ENCODE assay signal across 8 cellular contexts in the genomic region with DNA sequence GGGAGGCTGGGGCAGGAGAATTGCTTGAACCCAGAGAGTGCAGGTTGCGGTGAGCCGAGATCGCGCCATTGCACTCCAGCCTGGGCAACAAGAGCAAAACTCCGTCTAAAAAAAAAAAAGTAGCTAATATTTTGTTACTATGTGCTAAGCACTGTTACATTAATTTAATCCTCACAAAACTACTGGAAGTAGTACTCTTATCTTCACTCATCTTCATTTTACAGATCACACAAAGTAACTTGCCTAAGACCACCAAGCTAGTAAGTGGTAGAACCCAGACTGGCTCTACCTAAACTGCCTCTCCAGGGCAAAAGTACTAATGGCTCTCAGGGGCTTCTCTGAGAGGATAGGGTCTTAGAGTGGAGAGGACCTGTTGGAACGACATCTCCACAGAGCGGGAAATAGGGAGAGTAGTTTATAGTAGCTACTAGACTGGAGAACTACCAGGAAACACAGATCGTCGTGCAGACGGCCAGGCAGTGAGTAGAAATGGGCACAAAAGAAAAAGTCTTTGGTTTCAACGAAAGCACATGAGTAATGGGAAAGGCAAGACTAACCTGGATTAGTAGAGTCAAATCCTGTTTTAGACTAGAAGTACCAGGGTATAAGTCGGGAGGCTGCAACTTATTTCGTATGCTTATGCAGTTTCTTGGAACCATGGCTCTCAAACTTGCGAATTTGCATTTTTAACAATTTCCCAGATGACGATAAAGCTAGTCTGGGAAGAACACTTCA. TPM values are rescaled to one million over a fixed set of nuclear protein-coding genes. Genes with fewer than 3 reads are reported as not detected.
DNase-seq lines count a peak whose midpoint lies in the region; ATAC-seq, FAIRE-seq and TF ChIP-seq lines count a peak whose summit lies in the region.

No MANE protein-coding gene starts in this region.

- peaks cover 11% of the 10 kb centered on the region for H3K4me1 ChIP-seq in Loucy (ENCODE audit: insufficient read depth, low read length, poor library complexity, severe bottlenecking)

- peaks cover 60% of the 10 kb centered on the region for H3K4me1 Mint-ChIP-seq in CD4-positive, alpha-beta T cell (ENCODE audit: low read depth)
- H3K4me1 Mint-ChIP-seq in neural crest cell = peaks cover 32% of the 10 kb centered on the region

- peak overlapping the region; percentile 93 for H3K27ac Mint-ChIP-seq in CD4-positive, alpha-beta T cell
- H3K27ac Mint-ChIP-seq in neural crest cell (ENCODE audit: unreplicated experiment) = no peak overlapping the region

- no peaks in the 10 kb centered on the region for H3K36me3 ChIP-seq in Loucy (ENCODE audit: insufficient read depth, low read length)

- no peak for DNase-seq in CD4-positive, alpha-beta T cell
- DNase-seq in dorsolateral prefrontal cortex (no peak), neural crest cell (ENCODE audit: low read depth, low spot score) (no peak), D721Med (ENCODE audit: insufficient read length, low spot score) (no peak)

- H3K27me3 ChIP-seq in CD4-positive, alpha-beta T cell (ENCODE audit: control insufficient read depth, insufficient read depth, low read length) = no peaks in the 10 kb centered on the region
- H3K27me3 ChIP-seq in Loucy (ENCODE audit: insufficient read depth, low read length, poor library complexity, severe bottlenecking) = peaks cover 81% of the 10 kb centered on the region
- H3K27me3 ChIP-seq in dorsolateral prefrontal cortex = no peaks in the 10 kb centered on the region

- FAIRE-seq in D721Med (lab: Jason Lieb, UNC) = no peak

- POLR2A ChIA-PET in CD4-positive, alpha-beta T cell (lab: Charles Lee) = interaction anchor here (0.6 to 3.3 kb wide), 9 partner anchors 13 to 315 kb away, joined by 3 to 22 read pairs (median 8); a partner anchor contains a TSS

- no peak for ATAC-seq in CD4-positive, alpha-beta T cell (ENCODE audit: poor library complexity)
- no peak for ATAC-seq in GM18511 (IDR thresholded peaks at IDR 0.05; ENCODE audit: unreplicated experiment)
- ATAC-seq in HG03196 (IDR thresholded peaks at IDR 0.05; ENCODE audit: unreplicated experiment) = no peak
- no peak for ATAC-seq in HG03135 (IDR thresholded peaks at IDR 0.05; ENCODE audit: unreplicated experiment)

- intact Hi-C loops in CD4-positive, alpha-beta T cell (cut with DNase I, micrococcal nuclease) = loop anchor here (2.0 to 5.0 kb wide), 6 partner anchors 79 to 215 kb away; a partner anchor contains a TSS
- intact Hi-C loops in dorsolateral prefrontal cortex (cut with DNase I) = loop anchor here in 1 of 2 donors (5.0 kb wide), 1 partner anchor 120 kb away; no protein-coding TSS in a partner anchor

- H3K9me3 Mint-ChIP-seq in CD4-positive, alpha-beta T cell = no peaks in the 10 kb centered on the region
- no peaks in the 10 kb centered on the region for H3K9me3 Mint-ChIP-seq in neural crest cell

- peaks cover 37% of the 10 kb centered on the region for H4K20me1 ChIP-seq in Loucy (ENCODE audit: insufficient read depth, low read length, poor library complexity, severe bottlenecking)

- CTCF ChIA-PET in CD4-positive, alpha-beta T cell (lab: Charles Lee) = interaction anchor here (1.2 to 1.6 kb wide), 2 partner anchors 138 to 151 kb away, joined by 3 to 5 read pairs; a partner anchor contains a TSS

- no peaks in the 10 kb centered on the region for H3K27me3 Mint-ChIP-seq in CD4-positive, alpha-beta T cell
- H3K27me3 Mint-ChIP-seq in neural crest cell (ENCODE audit: low read depth) = no peaks in the 10 kb centered on the region

- TF ChIP-seq CTCF in CD4-positive, alpha-beta T cell (IDR thresholded peaks at IDR 0.05) = no peak
- TF ChIP-seq CTCF in Loucy (conservative IDR thresholded peaks at IDR 0.05; ENCODE audit: low read length) (no peak), dorsolateral prefrontal cortex (IDR thresholded peaks at IDR 0.05 in 54 of 56, conservative IDR thresholded peaks at IDR 0.05 in 2 of 56; ENCODE audit: low read depth in 1 of 56, partially characterized antibody in 56 of 56) (no peak), neural crest cell (conservative IDR thresholded peaks at IDR 0.05) (no peak), D721Med (IDR thresholded peaks at IDR 0.05; ENCODE audit: insufficient read depth, missing control alignments) (no peak)

- H3K9me2 ChIP-seq in Loucy (replicated peaks; ENCODE audit: low read depth, low read length) = no peaks in the 10 kb centered on the region

- no peak overlapping the region for H3K27ac ChIP-seq in CD4-positive, alpha-beta T cell (ENCODE audit: low read depth, low read length)
- peak overlapping the region in 19 of 59 donors; percentile 85 to 97 (median 94) for H3K27ac ChIP-seq in dorsolateral prefrontal cortex

- H3K4me3 ChIP-seq in Loucy (ENCODE audit: low read length, poor library complexity, severe bottlenecking) (peak overlapping the region; percentile 80), dorsolateral prefrontal cortex (peak overlapping the region in 58 of 59 donors; percentile 55 to 98 (median 86))

- no peaks in the 10 kb centered on the region for H3K9me3 ChIP-seq in CD4-positive, alpha-beta T cell (ENCODE audit: control insufficient read depth, low read length)
- H3K9me3 ChIP-seq in Loucy (ENCODE audit: insufficient read depth, low read depth, low read length) = no peaks in the 10 kb centered on the region

- H3K4me3 Mint-ChIP-seq in CD4-positive, alpha-beta T cell = peak overlapping the region; percentile 94
- peak overlapping the region; percentile 81 for H3K4me3 Mint-ChIP-seq in neural crest cell

- H3K9ac ChIP-seq in Loucy (ENCODE audit: low read depth, low read length, poor library complexity, severe bottlenecking) = no peak overlapping the region

- peaks cover 34% of the 10 kb centered on the region for H3K36me3 Mint-ChIP-seq in CD4-positive, alpha-beta T cell (ENCODE audit: low read depth)
- peaks cover 3% of the 10 kb centered on the region for H3K36me3 Mint-ChIP-seq in neural crest cell (ENCODE audit: low read depth)

- no peaks in the 10 kb centered on the region for H3F3A ChIP-seq in Loucy (ENCODE audit: low read depth)

- peak overlapping the region; percentile 77 for H3K4me2 ChIP-seq in Loucy (ENCODE audit: low read depth, low read length, poor library complexity, severe bottlenecking)

- no peak overlapping the region for H2AFZ ChIP-seq in Loucy (ENCODE audit: low read length)

- no peaks in the 10 kb centered on the region for H3K79me2 ChIP-seq in Loucy (ENCODE audit: insufficient read depth, low read length)

RNA-seq across cellular contexts. Expression of a gene that starts 1.4 kb away (rescaled TPM):
- total RNA-seq in CD4-positive, alpha-beta T cell = 1 to 10 TPM; 8.6 to 9.1 TPM
- total RNA-seq in dorsolateral prefrontal cortex = 10 to 100 TPM; 30.4 to 58.6 (median 44.3) TPM
- 42.7 and 43.3 TPM in 2 replicates for total RNA-seq in neural crest cell
